1 cellular context compared by ENCODE assay signal in genomic region chr3:24495334-24495994, GRCh38.
A peak's percentile ranks its signal among the peaks of the same experiment; 100 is the strongest.
TF ChIP-seq lines count a peak whose summit lies in the region.

No MANE protein-coding gene starts in this region.

TF ChIP-seq in HepG2, 621 proteins besides CTCF, POLR2A, EP300 and RAD21 (continued from another document and continues in another):
- no peak for TF ChIP-seq ZNF18 (CRISPR knock-in tag; IDR thresholded peaks at IDR 0.05; ENCODE audit: insufficient replicate concordance)
- no peak for TF ChIP-seq HIC2 (CRISPR knock-in tag; IDR thresholded peaks at IDR 0.05; ENCODE audit: low read depth)
- no peak for TF ChIP-seq FUBP1 (CRISPR knock-in tag; IDR thresholded peaks at IDR 0.05; ENCODE audit: borderline replicate concordance)
- no peak for TF ChIP-seq JUN (CRISPR knock-in tag; IDR thresholded peaks at IDR 0.05)
- TF ChIP-seq AKAP8 (CRISPR knock-in tag; IDR thresholded peaks at IDR 0.05): no peak
- TF ChIP-seq SETDB1 (CRISPR knock-in tag; IDR thresholded peaks at IDR 0.05; ENCODE audit: borderline replicate concordance): no peak
- no peak for TF ChIP-seq ZNF407 (CRISPR knock-in tag; IDR thresholded peaks at IDR 0.05; ENCODE audit: not compliant biosample characterization)
- no peak for TF ChIP-seq LCORL (IDR thresholded peaks at IDR 0.05)
- TF ChIP-seq LCORL (CRISPR knock-in tag; IDR thresholded peaks at IDR 0.05): no peak
- TF ChIP-seq TAF1 (CRISPR knock-in tag; IDR thresholded peaks at IDR 0.05): peak; percentile 51; the same call in 1 of the 2 replicates
- TF ChIP-seq ZSCAN25 (CRISPR knock-in tag; IDR thresholded peaks at IDR 0.05): no peak
- TF ChIP-seq MAX (IDR thresholded peaks at IDR 0.05): peak; percentile 60; the same call in 1 of the 2 replicates
- no peak for TF ChIP-seq E2F5 (CRISPR knock-in tag; conservative IDR thresholded peaks at IDR 0.05)
- TF ChIP-seq PRPF4 (IDR thresholded peaks at IDR 0.05; ENCODE audit: low read depth, low read length, poor library complexity, severe bottlenecking): no peak
- TF ChIP-seq ZNF605 (CRISPR knock-in tag; IDR thresholded peaks at IDR 0.05): peak; percentile 46; the same call in 1 of the 2 replicates
- TF ChIP-seq ZNF484 (CRISPR knock-in tag; IDR thresholded peaks at IDR 0.05; ENCODE audit: borderline replicate concordance, low read depth): no peak
- no peak for TF ChIP-seq NCOR1 (IDR thresholded peaks at IDR 0.05; ENCODE audit: borderline replicate concordance, low read length)
- TF ChIP-seq CENPT (CRISPR knock-in tag; IDR thresholded peaks at IDR 0.05; ENCODE audit: low read depth): 0 out of 2 replicates have a peak, but pooled peaks have one; percentile 19
- 0 out of 2 replicates have a peak, but pooled peaks have one; percentile 19 for TF ChIP-seq ZHX1 (CRISPR knock-in tag; IDR thresholded peaks at IDR 0.05; ENCODE audit: low read depth)
- 0 out of 2 replicates have a peak, but pooled peaks have one; percentile 54 for TF ChIP-seq ZNF576 (CRISPR knock-in tag; IDR thresholded peaks at IDR 0.05)
- TF ChIP-seq NFYB (CRISPR knock-in tag; IDR thresholded peaks at IDR 0.05): no peak
- peak; percentile 77; the same call in 1 of the 2 replicates for TF ChIP-seq HNRNPL (IDR thresholded peaks at IDR 0.05; ENCODE audit: low read depth, low read length)
- TF ChIP-seq ZNF354B (CRISPR knock-in tag; IDR thresholded peaks at IDR 0.05): no peak
- TF ChIP-seq ZNF567 (CRISPR knock-in tag; IDR thresholded peaks at IDR 0.05; ENCODE audit: borderline replicate concordance): 0 out of 2 replicates have a peak, but pooled peaks have one; percentile 40
- TF ChIP-seq ZNF331 (CRISPR knock-in tag; IDR thresholded peaks at IDR 0.05): no peak
- no peak for TF ChIP-seq ZNF281 (CRISPR knock-in tag; IDR thresholded peaks at IDR 0.05; ENCODE audit: borderline replicate concordance)
- TF ChIP-seq ZNF280D (CRISPR knock-in tag; IDR thresholded peaks at IDR 0.05): no peak
- TF ChIP-seq ZNF263 (CRISPR knock-in tag; IDR thresholded peaks at IDR 0.05): peak; percentile 86
